Comparison of ENCODE assay signal across 15 cellular contexts in genomic region chr19:46625731-46626130, GRCh38. TPM values are rescaled to one million over a fixed set of nuclear protein-coding genes. Genes with fewer than 3 reads are reported as not detected.
DNase-seq lines count a peak whose midpoint lies in the region; ATAC-seq and TF ChIP-seq lines count a peak whose summit lies in the region.
"Had no signal": no experiment of that assay in that cellular context is flagged by ENCODE, and none has a peak within 500 bp of the region (broad histone marks: within the 10 kb centered on the region; RNA-seq: fewer than 3 reads in every experiment).

No MANE protein-coding gene starts in this region.

- WGBS in heart right ventricle, 2 donors: 66 to 68% methylated on average over 12 of the region's 12 CpGs
- no CpG with 5 or more reads among the region's 12 CpGs for WGBS in trophoblast cell (ENCODE audit: extremely low coverage, insufficient coverage, insufficient read length)

- no peak for TF ChIP-seq CTCF in heart right ventricle (IDR thresholded peaks at IDR 0.05)

- no peak overlapping the region for H3K4me2 ChIP-seq in trophoblast cell (ENCODE audit: low read length)

- H3K79me1 ChIP-seq in trophoblast cell (ENCODE audit: low read length): peaks cover 4% of the 10 kb centered on the region

- H2BK120ac ChIP-seq in trophoblast cell (ENCODE audit: insufficient read depth, low read length, poor library complexity): no peak overlapping the region

- H3K9me3 Mint-ChIP-seq in activated CD8-positive, alpha-beta T cell treated with anti-CD3 and anti-CD28 coated beads, Interleukin-2, amount 10 ng/mL, durations not matched to agents 7 days and 5 days (ENCODE audit: insufficient read depth): no peaks in the 10 kb centered on the region

- CTCF ChIA-PET in activated CD8-positive, alpha-beta T cell treated with anti-CD3 and anti-CD28 coated beads, Interleukin-2, amount 10 ng/mL, durations not matched to agents 7 days and 5 days (lab: Charles Lee): interaction anchor here (0.6 to 15.9 kb wide), 3 partner anchors 9 to 36 kb away, joined by 4 to 245 read pairs (median 10); partner anchors contain the start of gene DACT3

- no peak for DNase-seq in activated CD8-positive, alpha-beta T cell treated with anti-CD3 and anti-CD28 coated beads, Interleukin-2, amount 10 ng/mL, durations not matched to agents 7 days and 5 days
- DNase-seq in heart right ventricle (peak in 1 of 2 donors; percentile 42), trophoblast cell (no peak), ACHN (no peak), UCSD-AML1 (lab: John Stamatoyannopoulos, UW; ENCODE audit: unreplicated experiment) (no peak), DMS79 (lab: John Stamatoyannopoulos, UW) (no peak), NCI-H2171 (lab: John Stamatoyannopoulos, UW) (no peak)
- DNase-seq: activated CD4-positive, alpha-beta T cell treated with anti-CD3 and anti-CD28 coated beads, Interleukin-2, amount 50 U/mL, for 4 hours; NCI-H1092 treated with DMSO at 0.1 percent for 48 hours; NCI-H524 treated with DMSO at 0.1 percent for 48 hours; substantia nigra had no signal

- H3K9me3 ChIP-seq in heart right ventricle (no peaks in the 10 kb centered on the region), trophoblast cell (ENCODE audit: insufficient read depth, low read depth, low read length) (no peaks in the 10 kb centered on the region)

- POLR2A ChIA-PET in activated CD8-positive, alpha-beta T cell treated with anti-CD3 and anti-CD28 coated beads, Interleukin-2, amount 10 ng/mL, durations not matched to agents 7 days and 5 days (lab: Charles Lee): interaction anchor here (0.6 kb wide), 1 partner anchor 20 kb away, joined by 3 read pairs; no protein-coding TSS in a partner anchor

- H3K18ac ChIP-seq in trophoblast cell (ENCODE audit: low read length): no peak overlapping the region

- peak overlapping the region; percentile 7 for H4K91ac ChIP-seq in trophoblast cell (ENCODE audit: low read depth, low read length)

- no peaks in the 10 kb centered on the region for H3K36me3 Mint-ChIP-seq in activated CD8-positive, alpha-beta T cell treated with anti-CD3 and anti-CD28 coated beads, Interleukin-2, amount 10 ng/mL, durations not matched to agents 7 days and 5 days (ENCODE audit: low read depth)

- H3K4me3 ChIP-seq in ACC112 (ENCODE audit: low read depth, low read length) (no peak overlapping the region), heart right ventricle (no peak overlapping the region), trophoblast cell (ENCODE audit: low read depth, low read length) (no peak overlapping the region)

- peak overlapping the region; percentile 37 for H2BK12ac ChIP-seq in trophoblast cell (ENCODE audit: low read length)

- no peak overlapping the region for H3K9ac ChIP-seq in trophoblast cell (ENCODE audit: low read length)

- no peak overlapping the region for H4K8ac ChIP-seq in trophoblast cell (ENCODE audit: low read depth, low read length)

- H2AK5ac ChIP-seq in trophoblast cell (ENCODE audit: low read length): peak overlapping the region; percentile 0

- peaks cover 18% of the 10 kb centered on the region for H3K4me1 ChIP-seq in ACC112 (ENCODE audit: control insufficient read depth, insufficient read depth, low read length, unreplicated experiment)
- peaks cover 11 to 73% (median 48%) of the 10 kb centered on the region in 9 donors for H3K4me1 ChIP-seq in heart right ventricle
- peaks cover 20 to 24% of the 10 kb centered on the region in 2 experiments for H3K4me1 ChIP-seq in trophoblast cell (ENCODE audit: control insufficient read depth in 1 of 2, insufficient read depth in 2 of 2, low read length in 2 of 2)

- no peak overlapping the region for H3K4ac ChIP-seq in trophoblast cell (ENCODE audit: low read depth, low read length)

- H3K27ac Mint-ChIP-seq in activated CD8-positive, alpha-beta T cell treated with anti-CD3 and anti-CD28 coated beads, Interleukin-2, amount 10 ng/mL, durations not matched to agents 7 days and 5 days: peak overlapping the region; percentile 84

- no peak overlapping the region for H2AFZ ChIP-seq in ACC112 (ENCODE audit: low read length, unreplicated experiment)
- H2AFZ ChIP-seq in trophoblast cell (ENCODE audit: insufficient read depth, low read length, poor library complexity): no peak overlapping the region

- no peak overlapping the region for H4K12ac ChIP-seq in trophoblast cell (ENCODE audit: low read depth, low read length)

- in situ Hi-C loops in ACHN (cut with HindIII; ENCODE audit: low pct_ligation_motif_present, low pct_unique_long_range_greater_than_20kb, low sequenced_read_pairs): no loop called here

- H3K36me3 ChIP-seq in ACC112 (ENCODE audit: insufficient read depth, low read length) (no peaks in the 10 kb centered on the region), heart right ventricle (no peaks in the 10 kb centered on the region), trophoblast cell (ENCODE audit: control insufficient read depth in 1 of 2, insufficient read depth in 2 of 2, low read length in 2 of 2) (no peaks in the 10 kb centered on the region)

- no peak overlapping the region for H3K4me3 Mint-ChIP-seq in activated CD8-positive, alpha-beta T cell treated with anti-CD3 and anti-CD28 coated beads, Interleukin-2, amount 10 ng/mL, durations not matched to agents 7 days and 5 days

- H3K27me3 Mint-ChIP-seq in activated CD8-positive, alpha-beta T cell treated with anti-CD3 and anti-CD28 coated beads, Interleukin-2, amount 10 ng/mL, durations not matched to agents 7 days and 5 days (ENCODE audit: low read depth): no peaks in the 10 kb centered on the region

- H3K27ac ChIP-seq in ACC112 (ENCODE audit: low read depth, low read length): peak overlapping the region; percentile 88
- peak overlapping the region in 9 of 10 donors; percentile 52 to 88 (median 76) for H3K27ac ChIP-seq in heart right ventricle
- no peak overlapping the region for H3K27ac ChIP-seq in trophoblast cell (ENCODE audit: low read depth, low read length)
- H3K27ac ChIP-seq: C4-2B had no signal

- no peak for ATAC-seq in activated CD8-positive, alpha-beta T cell treated with anti-CD3 and anti-CD28 coated beads, Interleukin-2, amount 10 ng/mL, durations not matched to agents 7 days and 5 days
- ATAC-seq in heart right ventricle: no peak

- peaks cover 9% of the 10 kb centered on the region for H3K79me2 ChIP-seq in ACC112 (ENCODE audit: control insufficient read depth, insufficient read depth, low read length, unreplicated experiment)
- H3K79me2 ChIP-seq in trophoblast cell (ENCODE audit: control insufficient read depth, insufficient read depth, low read length, poor library complexity): no peaks in the 10 kb centered on the region

- H3K23ac ChIP-seq in trophoblast cell (ENCODE audit: low read length): no peak overlapping the region

- intact Hi-C loops in heart right ventricle (cut with DNase I): no loop called here

- no peak overlapping the region for H2BK5ac ChIP-seq in trophoblast cell (ENCODE audit: low read depth, low read length, poor library complexity)

- peaks cover 59% of the 10 kb centered on the region for H3K4me1 Mint-ChIP-seq in activated CD8-positive, alpha-beta T cell treated with anti-CD3 and anti-CD28 coated beads, Interleukin-2, amount 10 ng/mL, durations not matched to agents 7 days and 5 days (ENCODE audit: low read depth)

- no peaks in the 10 kb centered on the region for H3K27me3 ChIP-seq in ACC112 (ENCODE audit: insufficient read depth, low read length)
- H3K27me3 ChIP-seq in heart right ventricle: no peaks in the 10 kb centered on the region
- no peaks in the 10 kb centered on the region for H3K27me3 ChIP-seq in trophoblast cell (ENCODE audit: insufficient read depth, low read length)

- no peak overlapping the region for H3K14ac ChIP-seq in trophoblast cell (ENCODE audit: low read length)

RNA-seq across cellular contexts. Expression of gene PTGIR, which starts 0.8 kb away (rescaled TPM):
- total RNA-seq in activated CD8-positive, alpha-beta T cell treated with anti-CD3 and anti-CD28 coated beads, Interleukin-2, amount 10 ng/mL, durations not matched to agents 7 days and 5 days: 10 to 100 TPM in 1 of 2 experiments, 1 to 10 TPM in 1; 8.8 to 10.4 TPM
- total RNA-seq in heart right ventricle: 10 to 100 TPM in 1 of 10 donors, 1 to 10 TPM in 9; 1.4 to 13.7 (median 2.6) TPM
- polyA plus RNA-seq in heart right ventricle: 1 to 10 TPM; 5.5 to 8.5 TPM
- polyA plus RNA-seq in trophoblast cell (2013): 0.57 and 0.64 TPM in 2 replicates
- polyA plus RNA-seq: neural cell had no signal

RNA-seq across cellular contexts. Expression of gene GNG8, which starts 10.3 kb away (rescaled TPM):
- not detected for total RNA-seq in activated CD8-positive, alpha-beta T cell treated with anti-CD3 and anti-CD28 coated beads, Interleukin-2, amount 10 ng/mL, durations not matched to agents 7 days and 5 days
- total RNA-seq in heart right ventricle: 1 to 10 TPM in 2 of 10 donors, not detected in 8; 1.9 to 5.9 TPM
- not detected for polyA plus RNA-seq in heart right ventricle
- 2.0 TPM in 1 of 2 replicates, not detected in the other for polyA plus RNA-seq in trophoblast cell (2013)
- polyA plus RNA-seq: adipose tissue, neural cell had no signal

RNA-seq across cellular contexts. Expression of gene CALM3, which starts 24.6 kb away (rescaled TPM):
- total RNA-seq in activated CD8-positive, alpha-beta T cell treated with anti-CD3 and anti-CD28 coated beads, Interleukin-2, amount 10 ng/mL, durations not matched to agents 7 days and 5 days: 100 to 1,000 TPM; 646 to 682 TPM
- total RNA-seq in heart right ventricle: 100 to 1,000 TPM; 214 to 488 (median 287) TPM
- 100 to 1,000 TPM; 304 to 370 TPM for polyA plus RNA-seq in heart right ventricle
- 312 and 341 TPM in 2 replicates for polyA plus RNA-seq in trophoblast cell (2013)

RNA-seq across cellular contexts. Expression of gene DACT3, which starts 35.3 kb away (rescaled TPM):
- under 1 TPM; 0.42 TPM for total RNA-seq in activated CD8-positive, alpha-beta T cell treated with anti-CD3 and anti-CD28 coated beads, Interleukin-2, amount 10 ng/mL, durations not matched to agents 7 days and 5 days
- total RNA-seq in heart right ventricle: 10 to 100 TPM in 7 of 10 donors, 1 to 10 TPM in 3; 6.9 to 29.3 (median 14.9) TPM
- 1 to 10 TPM; 3.9 to 5.0 TPM for polyA plus RNA-seq in heart right ventricle
- polyA plus RNA-seq in trophoblast cell (2013): 13.8 and 15.5 TPM in 2 replicates
